In genomic region chr17:45284176-45285140, GRCh38 we compare ENCODE assay signal across 9 cellular contexts. TPM values are rescaled to one million over a fixed set of nuclear protein-coding genes. Genes with fewer than 3 reads are reported as not detected.
DNase-seq lines count a peak whose midpoint lies in the region; ATAC-seq and TF ChIP-seq lines count a peak whose summit lies in the region.
"Had no signal": no experiment of that assay in that cellular context is flagged by ENCODE, and none has a peak within 500 bp of the region (broad histone marks: within the 10 kb centered on the region; RNA-seq: fewer than 3 reads in every experiment).

No MANE protein-coding gene starts in this region.

- peaks cover 36% of the 10 kb centered on the region for H3K36me3 Mint-ChIP-seq in HFFc6 (ENCODE audit: low read depth)

- H3K9me3 Mint-ChIP-seq in HFFc6: no peaks in the 10 kb centered on the region

- DNase-seq in HFFc6 (no peak), foreskin fibroblast (no peak), SK-N-DZ (ENCODE audit: low spot score) (no peak), NCI-H1436 (lab: John Stamatoyannopoulos, UW) (no peak), NCI-H226 (no peak)
- DNase-seq in activated CD4-positive, alpha-beta T cell treated with anti-CD3 and anti-CD28 coated beads, Interleukin-2, amount 50 U/mL, for 4 hours: peak; percentile 38 to 41
- peak in 2 of 3 experiments; percentile 13 to 26 for DNase-seq in stimulated activated CD4-positive, alpha-beta T cell treated with anti-CD3 and anti-CD28 coated beads, TNF-alpha, amount 100 ng/mL, for 4 hours (ENCODE audit: low read depth in 3 of 3)

- ATAC-seq in GM18868 (IDR thresholded peaks at IDR 0.05; ENCODE audit: unreplicated experiment): no peak

- H3K4me1 Mint-ChIP-seq in HFFc6 (ENCODE audit: low read depth): peaks cover 12% of the 10 kb centered on the region

- H3K27me3 Mint-ChIP-seq in HFFc6 (ENCODE audit: insufficient read depth): no peaks in the 10 kb centered on the region

- peak overlapping the region; percentile 24; the same call in 1 of the 2 replicates for H3K27ac Mint-ChIP-seq in HFFc6

- H3K4me3 ChIP-seq in foreskin fibroblast (ENCODE audit: low read depth in 1 of 2, low read length in 2 of 2): no peak overlapping the region

- no peak overlapping the region for H3K4me3 Mint-ChIP-seq in HFFc6

- peak; percentile 65 for TF ChIP-seq CTCF in HFFc6 (IDR thresholded peaks at IDR 0.05)
- peak; percentile 31 for TF ChIP-seq CTCF in foreskin fibroblast (IDR thresholded peaks at IDR 0.05; ENCODE audit: low read depth, low read length)

RNA-seq across cellular contexts. Expression of gene SPATA32, which starts 22.6 kb away (rescaled TPM):
- total RNA-seq in HFFc6 (2021; fragmentation: NEBNext Ultra II Directional; extraction: Animal tissue kit (Norgen Biotek cat#: 25700)): under 1 TPM in 1 of 6 experiments, not detected in 5; 0.11 TPM
- not detected in 2 replicates for polyA plus RNA-seq in SK-N-DZ (2014; cell fraction: cytosol; rRNA removed)
- polyA plus RNA-seq in SK-N-DZ (2014; cell fraction: nucleus; rRNA removed): not detected in 2 replicates
- total RNA-seq: RPMI7951 had no signal

RNA-seq across cellular contexts. Expression of gene MAP3K14, which starts 32.4 kb away (rescaled TPM):
- 1 to 10 TPM; 5.6 to 8.8 (median 6.6) TPM for total RNA-seq in HFFc6 (2021; fragmentation: NEBNext Ultra II Directional; extraction: Animal tissue kit (Norgen Biotek cat#: 25700))
- polyA plus RNA-seq in SK-N-DZ (2014; cell fraction: cytosol; rRNA removed): 3.2 and 3.7 TPM in 2 replicates
- polyA plus RNA-seq in SK-N-DZ (2014; cell fraction: nucleus; rRNA removed): 6.2 and 10.1 TPM in 2 replicates

Comparison
In these comparisons a context has a peak if more than half of its experiments do, and no peak if none do; other contexts are left out.
1. DNase-seq: peak in activated CD4-positive, alpha-beta T cell treated with anti-CD3 and anti-CD28 coated beads, Interleukin-2, amount 50 U/mL, for 4 hours (2 of 2) and stimulated activated CD4-positive, alpha-beta T cell treated with anti-CD3 and anti-CD28 coated beads, TNF-alpha, amount 100 ng/mL, for 4 hours (2 of 3); none in HFFc6 (single experiment), foreskin fibroblast (0 of 2), SK-N-DZ (single experiment), NCI-H1436 (single experiment) and NCI-H226 (single experiment).